In genomic region chr5:25416960-25417359, GRCh38 we compare ENCODE assay signal across 28 cellular contexts.
"Had no signal": no experiment of that assay in that cellular context is flagged by ENCODE, and none has a peak within 500 bp of the region (broad histone marks: within the 10 kb centered on the region; RNA-seq: fewer than 3 reads in every experiment).

No MANE protein-coding gene starts in this region.

- H3K36me3 Mint-ChIP-seq: mesothelial cell of epicardium; naive B cell; naive thymus-derived CD8-positive, alpha-beta T cell had no signal

- H3K9me3 ChIP-seq: gastrocnemius medialis, left lung, lower lobe of right lung had no signal

- ATAC-seq: effector memory CD8-positive, alpha-beta T cell; esophagus mucosa; gastrocnemius medialis; heart right ventricle; left cardiac atrium; left lung; left ventricle myocardium superior; lower lobe of right lung; mucosa of descending colon; naive thymus-derived CD8-positive, alpha-beta T cell had no signal

- H3K4me3 ChIP-seq: esophagus squamous epithelium, gastrocnemius medialis, heart right ventricle, left lung, lower lobe of right lung, mucosa of descending colon had no signal

- H3K9me3 Mint-ChIP-seq: dendritic cell treated with granulocyte-macrophage colony-stimulating factor and Interleukin-4, amounts not matched to agents 40 ng/mL and 50 ng/mL, for 4 days; endodermal cell; mesothelial cell of epicardium had no signal

- H3K4me1 ChIP-seq: esophagus squamous epithelium, gastrocnemius medialis, heart right ventricle, left lung, lower lobe of right lung had no signal

- H3K27ac ChIP-seq: epithelial cell of prostate, esophagus squamous epithelium, gastrocnemius medialis, heart right ventricle, left lung, lower lobe of right lung had no signal

- H3K27me3 Mint-ChIP-seq: dendritic cell treated with granulocyte-macrophage colony-stimulating factor and Interleukin-4, amounts not matched to agents 40 ng/mL and 50 ng/mL, for 4 days; effector memory CD8-positive, alpha-beta T cell; naive B cell; naive thymus-derived CD8-positive, alpha-beta T cell had no signal

- H3K27me3 ChIP-seq: esophagus squamous epithelium, gastrocnemius medialis, heart right ventricle, left lung had no signal

- H3K4me1 Mint-ChIP-seq: endodermal cell; mesothelial cell of epicardium; naive B cell; naive thymus-derived CD8-positive, alpha-beta T cell had no signal

- H3K27ac Mint-ChIP-seq: dendritic cell treated with granulocyte-macrophage colony-stimulating factor and Interleukin-4, amounts not matched to agents 40 ng/mL and 50 ng/mL, for 4 days; effector memory CD8-positive, alpha-beta T cell; endodermal cell; mesothelial cell of epicardium; naive B cell; naive thymus-derived CD8-positive, alpha-beta T cell had no signal

- H3K36me3 ChIP-seq: esophagus squamous epithelium, gastrocnemius medialis, heart right ventricle, left lung, lower lobe of right lung had no signal

- H3K4me3 Mint-ChIP-seq: dendritic cell treated with granulocyte-macrophage colony-stimulating factor and Interleukin-4, amounts not matched to agents 40 ng/mL and 50 ng/mL, for 4 days; effector memory CD8-positive, alpha-beta T cell; endodermal cell; mesothelial cell of epicardium; naive B cell; naive thymus-derived CD8-positive, alpha-beta T cell had no signal

- DNase-seq: cortex of kidney; effector CD8-positive, alpha-beta T cell; effector memory CD8-positive, alpha-beta T cell; endodermal cell; erythroblast; esophagus squamous epithelium; foreskin fibroblast; foreskin melanocyte; gastrocnemius medialis; glutamatergic neuron; head of caudate nucleus; heart right ventricle; hippocampal formation; left cardiac atrium; left lung; left ventricle myocardium superior; lower lobe of right lung; mesenchymal stem cell; mucosa of descending colon; naive B cell; naive thymus-derived CD8-positive, alpha-beta T cell had no signal

- FAIRE-seq: endometrium, islet of Langerhans, keratinocyte had no signal
